In the genomic region with DNA sequence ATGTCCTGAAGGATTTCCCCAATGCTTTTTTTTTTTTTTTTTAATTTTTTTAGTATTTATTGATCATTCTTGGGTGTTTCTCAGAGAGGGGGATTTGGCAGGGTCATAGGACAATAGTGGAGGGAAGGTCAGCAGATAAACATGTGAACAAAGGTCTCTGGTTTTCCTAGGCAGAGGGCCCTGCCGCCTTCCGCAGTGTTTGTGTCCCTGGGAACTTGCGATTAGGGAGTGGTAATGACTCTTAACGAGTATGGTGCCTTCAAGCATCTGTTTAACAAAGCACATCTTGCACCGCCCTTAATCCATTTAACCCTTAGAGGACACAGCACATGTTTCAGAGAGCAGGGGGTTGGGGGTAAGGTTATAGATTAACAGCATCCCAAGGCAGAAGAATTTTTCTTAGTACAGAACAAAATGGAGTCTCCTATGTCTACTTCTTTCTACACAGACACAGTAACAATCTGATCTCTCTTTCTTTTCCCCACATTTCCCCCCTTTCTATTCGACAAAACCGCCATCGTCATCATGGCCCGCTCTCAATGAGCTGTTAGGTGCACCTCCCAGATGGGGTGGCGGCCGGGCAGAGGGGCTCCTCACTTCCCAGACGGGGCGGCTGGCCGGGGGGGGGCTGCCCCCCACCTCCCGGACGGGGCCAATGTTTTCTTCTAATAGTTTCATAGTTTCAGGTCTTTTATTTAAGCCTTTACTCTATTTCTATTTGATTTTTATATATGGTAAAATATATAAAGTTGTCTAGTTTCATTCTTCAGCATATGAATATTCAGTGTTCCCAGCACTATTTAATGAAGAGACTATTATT, we compare ENCODE assay signal across 3 cellular contexts. TPM values are rescaled to one million over a fixed set of nuclear protein-coding genes. Genes with fewer than 3 reads are reported as not detected.
"Had no signal": no experiment of that assay in that cellular context is flagged by ENCODE, and none has a peak within 500 bp of the region (broad histone marks: within the 10 kb centered on the region; RNA-seq: fewer than 3 reads in every experiment).

No MANE protein-coding gene starts in this region.

RNA-seq across cellular contexts. Expression of gene NNAT, which starts 29.3 kb away (rescaled TPM):
- total RNA-seq: activated CD8-positive, alpha-beta memory T cell treated with anti-CD3 and anti-CD28 coated beads, Interleukin-2, amount 10 ng/mL, durations not matched to agents 7 days and 5 days; activated T-helper 2 cell treated with anti-CD3 and anti-CD28 coated beads, Interferon-gamma antibody, Interleukin-2, Interleukin-4, amounts not matched to agents 10 μg/mL and 5 μg/mL and 100 μg/mL, durations not matched to agents 14 hours and 24 hours and 36 hours; T-helper 1 cell treated with Interleukin-12 subunit alpha and Interleukin-12 subunit beta and Interleukin-4 antibody, amounts not matched to agents 30 ng/mL and 1 ng/mL, for 36 hours had no signal
